8 cellular contexts compared by ENCODE assay signal in the genomic region with DNA sequence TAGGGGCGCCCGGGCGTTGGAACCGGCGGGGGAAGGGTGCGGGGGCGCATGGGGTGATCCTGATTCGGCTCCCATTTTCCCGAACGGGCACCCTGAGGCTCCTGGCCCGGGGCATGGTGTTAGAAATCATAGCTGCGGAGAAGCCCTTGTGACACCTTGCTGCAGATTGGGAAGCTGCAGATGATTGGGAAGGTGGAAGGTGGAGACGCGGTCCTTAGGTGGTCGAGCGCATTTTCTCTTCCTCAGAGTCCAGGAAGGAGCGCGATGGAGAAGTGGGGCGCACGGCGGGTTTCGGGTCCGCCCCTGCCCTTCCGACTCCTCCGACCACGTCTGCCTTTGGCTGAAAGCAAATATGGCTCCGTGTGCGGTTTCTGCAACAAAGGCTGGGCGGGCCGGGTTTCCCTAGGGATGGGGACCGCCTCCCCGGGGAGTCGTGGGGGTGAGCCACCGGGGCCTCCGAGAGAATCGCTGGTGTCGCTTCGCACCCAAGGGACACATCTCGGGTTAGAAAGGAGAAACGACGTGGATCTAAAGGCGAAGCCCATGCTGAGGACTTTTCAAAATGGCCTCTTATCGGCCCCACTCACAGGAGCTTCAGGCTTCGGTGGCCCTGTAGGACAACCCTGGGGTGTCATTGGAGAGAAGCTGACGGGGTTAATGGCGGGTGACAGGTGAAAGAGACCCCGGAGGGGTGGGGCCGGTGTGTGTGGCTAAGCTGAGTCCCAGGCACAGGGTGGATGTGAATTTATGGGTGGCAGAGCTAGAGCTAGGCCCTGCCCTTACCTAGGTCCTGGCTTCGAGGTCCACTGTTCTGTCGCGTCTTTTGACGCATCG.
A peak's percentile ranks its signal among the peaks of the same experiment; 100 is the strongest.
DNase-seq lines count a peak whose midpoint lies in the region; ATAC-seq and TF ChIP-seq lines count a peak whose summit lies in the region.

No MANE protein-coding gene starts in this region.

- peak overlapping the region; percentile 78 to 99 (median 94) for H3K4me3 ChIP-seq in BLaER1 treated with 17β-estradiol and CSF1 and Interleukin-3, amounts not matched to agents 10 nM and 100 nM

- ATAC-seq in GM19438 (IDR thresholded peaks at IDR 0.05; ENCODE audit: low read depth, unreplicated experiment): peak; percentile 46

- H3K9ac ChIP-seq in BLaER1 treated with 17β-estradiol and CSF1 and Interleukin-3, amounts not matched to agents 10 nM and 100 nM: peak overlapping the region; percentile 85 to 100 (median 97)

- H4K20me1 ChIP-seq in BLaER1 treated with 17β-estradiol and CSF1 and Interleukin-3, amounts not matched to agents 10 nM and 100 nM: peaks cover 29 to 40% (median 37%) of the 10 kb centered on the region in 11 experiments

- peaks cover 33 to 81% (median 68%) of the 10 kb centered on the region in 10 experiments for H3K4me1 ChIP-seq in BLaER1 treated with 17β-estradiol and CSF1 and Interleukin-3, amounts not matched to agents 10 nM and 100 nM

- in situ Hi-C loops in T47D (cut with HindIII; ENCODE audit: low pct_unique_long_range_greater_than_20kb, low sequenced_read_pairs): no loop called here

- peak overlapping the region; percentile 84 to 98 (median 89) for H3K4me2 ChIP-seq in BLaER1 treated with 17β-estradiol and CSF1 and Interleukin-3, amounts not matched to agents 10 nM and 100 nM

- peaks cover 0 to 13% (median 0%) of the 10 kb centered on the region in 11 experiments; a peak in 3 of 22 replicates for H3K9me3 ChIP-seq in BLaER1 treated with 17β-estradiol and CSF1 and Interleukin-3, amounts not matched to agents 10 nM and 100 nM (replicated peaks in 1 of 11)

- peak overlapping the region; percentile 94 to 100 (median 98) for H3K27ac ChIP-seq in BLaER1 treated with 17β-estradiol and CSF1 and Interleukin-3, amounts not matched to agents 10 nM and 100 nM

- peaks cover 23 to 35% (median 33%) of the 10 kb centered on the region in 11 experiments for H3K36me3 ChIP-seq in BLaER1 treated with 17β-estradiol and CSF1 and Interleukin-3, amounts not matched to agents 10 nM and 100 nM

- DNase-seq in SW480 (ENCODE audit: low spot score): peak; percentile 88
- DNase-seq in T47D (ENCODE audit: low read depth in 1 of 2, low spot score in 1 of 2): peak; percentile 42 to 54
- peak; percentile 52 for DNase-seq in kidney tubule cell (ENCODE audit: low spot score)
- peak; percentile 62 for DNase-seq in stimulated activated CD4-positive, alpha-beta T cell treated with anti-CD3 and anti-CD28 coated beads, Interleukin-15, amount 100 ng/mL, for 24 hours
- DNase-seq in NK-92 (lab: John Stamatoyannopoulos, UW; ENCODE audit: unreplicated experiment): no peak

- TF ChIP-seq EP300 in Ishikawa (IDR thresholded peaks at IDR 0.05; ENCODE audit: borderline replicate concordance): no peak

- TF ChIP-seq RAD21 in Ishikawa (IDR thresholded peaks at IDR 0.05; ENCODE audit: low read depth): no peak

- H3K27me3 ChIP-seq in BLaER1 treated with 17β-estradiol and CSF1 and Interleukin-3, amounts not matched to agents 10 nM and 100 nM: no peaks in the 10 kb centered on the region

TF ChIP-seq in Ishikawa, 13 proteins besides CTCF, POLR2A, EP300 and RAD21:
- no peak for TF ChIP-seq YY1 (IDR thresholded peaks at IDR 0.05; ENCODE audit: low read depth)
- TF ChIP-seq USF1 (IDR thresholded peaks at IDR 0.05): no peak
- TF ChIP-seq EGR1 (IDR thresholded peaks at IDR 0.05): 0 out of 2 replicates have a peak, but pooled peaks have one; percentile 24
- no peak for TF ChIP-seq TEAD4 (IDR thresholded peaks at IDR 0.05)
